1 cellular context compared by ENCODE assay signal in genomic region chr19:41328818-41329220, GRCh38.
TF ChIP-seq lines count a peak whose summit lies in the region.

No MANE protein-coding gene starts in this region.

TF ChIP-seq in IMR-90, 13 proteins besides CTCF, POLR2A, EP300 and RAD21:
- TF ChIP-seq CEBPB (IDR thresholded peaks at IDR 0.05; ENCODE audit: low read depth, low read length) = no peak
- no peak for TF ChIP-seq CHD1 (IDR thresholded peaks at IDR 0.05; ENCODE audit: low read depth, low read length)
- TF ChIP-seq USF2 (IDR thresholded peaks at IDR 0.05; ENCODE audit: low read depth, low read length) = no peak
- no peak for TF ChIP-seq MAFK (IDR thresholded peaks at IDR 0.05; ENCODE audit: low read depth, low read length)
- TF ChIP-seq BHLHE40 (IDR thresholded peaks at IDR 0.05; ENCODE audit: low read depth, low read length) = no peak
- TF ChIP-seq SMC3 (IDR thresholded peaks at IDR 0.05; ENCODE audit: low read depth, low read length) = no peak
- TF ChIP-seq ELK1 (IDR thresholded peaks at IDR 0.05; ENCODE audit: borderline replicate concordance, low read depth, low read length) = no peak
- TF ChIP-seq RCOR1 (IDR thresholded peaks at IDR 0.05; ENCODE audit: insufficient replicate concordance, low read length) = no peak
- TF ChIP-seq MAZ (IDR thresholded peaks at IDR 0.05; ENCODE audit: borderline replicate concordance, low read depth, low read length) = no peak
- no peak for TF ChIP-seq NFE2L2 (IDR thresholded peaks at IDR 0.05; ENCODE audit: low read depth, low read length)
- TF ChIP-seq FOS (IDR thresholded peaks at IDR 0.05; ENCODE audit: low read depth, low read length) = no peak
- no peak for TF ChIP-seq RFX5 (IDR thresholded peaks at IDR 0.05; ENCODE audit: low read depth, low read length)
- no peak for TF ChIP-seq MXI1 (IDR thresholded peaks at IDR 0.05; ENCODE audit: borderline replicate concordance, low read depth, low read length)
